27 cellular contexts compared by ENCODE assay signal in the genomic region with DNA sequence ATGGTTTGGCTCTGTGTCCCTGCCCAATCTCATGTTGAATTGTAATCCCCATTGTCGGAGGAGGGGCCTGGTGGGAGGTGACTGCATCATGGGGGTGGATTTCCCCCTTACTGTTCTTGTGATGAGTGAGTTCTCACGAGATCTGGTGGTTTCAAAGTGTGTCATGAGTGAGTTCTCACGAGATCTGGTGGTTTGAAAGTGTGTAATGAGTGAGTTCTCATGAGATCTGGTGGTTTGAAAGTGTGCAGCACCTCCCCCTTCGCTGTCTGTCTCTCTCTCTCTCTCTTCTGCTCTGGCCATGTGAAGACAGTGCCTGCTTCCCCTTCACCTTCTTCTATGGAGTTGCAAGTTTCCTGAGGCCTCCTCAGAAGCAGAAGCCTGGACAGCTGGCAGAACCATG.
A peak's percentile ranks its signal among the peaks of the same experiment; 100 is the strongest.
DNase-seq lines count a peak whose midpoint lies in the region; ATAC-seq and TF ChIP-seq lines count a peak whose summit lies in the region.
"Had no signal": no experiment of that assay in that cellular context is flagged by ENCODE, and none has a peak within 500 bp of the region (broad histone marks: within the 10 kb centered on the region; RNA-seq: fewer than 3 reads in every experiment).

No MANE protein-coding gene starts in this region.

- H3K9me3 ChIP-seq in Karpas-422 (ENCODE audit: low read length) (no peaks in the 10 kb centered on the region), transverse colon (no peaks in the 10 kb centered on the region)
- H3K9me3 ChIP-seq in naive thymus-derived CD4-positive, alpha-beta T cell (ENCODE audit: control insufficient read depth in 2 of 3, low read length in 3 of 3) = no peaks in the 10 kb centered on the region
- H3K9me3 ChIP-seq: psoas muscle, thyroid gland had no signal

- no peaks in the 10 kb centered on the region for H3K27me3 ChIP-seq in Karpas-422 (ENCODE audit: low read length)
- no peaks in the 10 kb centered on the region for H3K27me3 ChIP-seq in naive thymus-derived CD4-positive, alpha-beta T cell (ENCODE audit: control insufficient read depth in 2 of 2, insufficient read depth in 2 of 2, low read length in 2 of 2)
- H3K27me3 ChIP-seq in transverse colon = no peaks in the 10 kb centered on the region
- H3K27me3 ChIP-seq: thyroid gland had no signal

- H3K79me2 ChIP-seq in Karpas-422 (ENCODE audit: low read length) = no peaks in the 10 kb centered on the region

- H3K36me3 ChIP-seq in Karpas-422 (ENCODE audit: insufficient read depth, low read length) = no peaks in the 10 kb centered on the region
- H3K36me3 ChIP-seq in naive thymus-derived CD4-positive, alpha-beta T cell (ENCODE audit: control insufficient read depth in 2 of 3, insufficient read depth in 3 of 3, low read length in 3 of 3) = no peaks in the 10 kb centered on the region
- no peaks in the 10 kb centered on the region for H3K36me3 ChIP-seq in transverse colon
- H3K36me3 ChIP-seq: thyroid gland had no signal

- no peak for DNase-seq in activated CD4-positive, CD25-positive, alpha-beta regulatory T cell (lab: John Stamatoyannopoulos, UW)
- DNase-seq in Karpas-422 (peak; percentile 53), SKM-1 treated with dmso at 0.1 percent for 144 hours (lab: John Stamatoyannopoulos, UW; ENCODE audit: unreplicated experiment) (peak; percentile 51), transverse colon (no peak), type B pancreatic cell (ENCODE audit: extremely low spot score, unreplicated experiment) (no peak)
- DNase-seq in naive thymus-derived CD4-positive, alpha-beta T cell = no peak
- DNase-seq: activated CD4-positive, alpha-beta T cell treated with anti-CD3 and anti-CD28 coated beads, Interleukin-2, amount 10 ng/mL, durations not matched to agents 24 days and 14 days; activated CD8-positive, alpha-beta memory T cell treated with anti-CD3 and anti-CD28 coated beads, Interleukin-2, amount 50 U/mL, for 48 hours; activated gamma-delta T cell; DMS53; effector CD8-positive, alpha-beta T cell; GF-D8; HFFc6; islet precursor cell; MM.1S; NCI-H1694 treated with DMSO at 0.1 percent for 48 hours; NCI-H2227 treated with DMSO at 0.1 percent for 48 hours; NCI-H774; psoas muscle; SHP77 treated with DMSO at 0.1 percent for 48 hours; stimulated activated naive CD4-positive, alpha-beta T cell; T-helper 1 cell; thyroid gland had no signal

- H4K20me1 ChIP-seq in Karpas-422 (ENCODE audit: insufficient read depth, low read depth, low read length) = no peaks in the 10 kb centered on the region

- H3K36me3 Mint-ChIP-seq in naive thymus-derived CD4-positive, alpha-beta T cell = no peaks in the 10 kb centered on the region
- no peaks in the 10 kb centered on the region for H3K36me3 Mint-ChIP-seq in type B pancreatic cell
- H3K36me3 Mint-ChIP-seq: brain had no signal

- H3K9me3 Mint-ChIP-seq in naive thymus-derived CD4-positive, alpha-beta T cell = peaks cover 0 to 6% (median 0%) of the 10 kb centered on the region in 11 donors
- H3K9me3 Mint-ChIP-seq in type B pancreatic cell = peaks cover 6% of the 10 kb centered on the region
- H3K9me3 Mint-ChIP-seq: activated CD4-positive, alpha-beta T cell treated with anti-CD3 and anti-CD28 coated beads, Interleukin-2, amount 10 ng/mL, durations not matched to agents 24 days and 14 days; brain had no signal

- POLR2A ChIA-PET in naive thymus-derived CD4-positive, alpha-beta T cell (lab: Charles Lee) = no interaction called here

- H3K4me3 Mint-ChIP-seq in naive thymus-derived CD4-positive, alpha-beta T cell = no peak overlapping the region
- no peak overlapping the region for H3K4me3 Mint-ChIP-seq in type B pancreatic cell
- H3K4me3 Mint-ChIP-seq: activated CD4-positive, alpha-beta T cell treated with anti-CD3 and anti-CD28 coated beads, Interleukin-2, amount 10 ng/mL, durations not matched to agents 24 days and 14 days; brain; HFFc6 had no signal

- TF ChIP-seq EP300 in transverse colon (IDR thresholded peaks at IDR 0.05; ENCODE audit: low read depth) = no peak

- no peak for TF ChIP-seq POLR2A in transverse colon (IDR thresholded peaks at IDR 0.05)

- peaks cover 0 to 4% (median 0%) of the 10 kb centered on the region in 7 donors for H3K4me1 Mint-ChIP-seq in naive thymus-derived CD4-positive, alpha-beta T cell
- H3K4me1 Mint-ChIP-seq in type B pancreatic cell (ENCODE audit: unreplicated experiment) = peaks cover 12% of the 10 kb centered on the region

- no peak overlapping the region for H3K27ac Mint-ChIP-seq in naive thymus-derived CD4-positive, alpha-beta T cell
- H3K27ac Mint-ChIP-seq in type B pancreatic cell = no peak overlapping the region
- H3K27ac Mint-ChIP-seq: activated CD4-positive, alpha-beta T cell treated with anti-CD3 and anti-CD28 coated beads, Interleukin-2, amount 10 ng/mL, durations not matched to agents 24 days and 14 days; brain; HFFc6 had no signal

- H3K27ac ChIP-seq in Karpas-422 (ENCODE audit: low read length) = no peak overlapping the region
- H3K27ac ChIP-seq in naive thymus-derived CD4-positive, alpha-beta T cell (ENCODE audit: low read depth, low read length) = no peak overlapping the region
- H3K27ac ChIP-seq in transverse colon = no peak overlapping the region
- H3K27ac ChIP-seq: thyroid gland had no signal

- no peak overlapping the region for H2AFZ ChIP-seq in Karpas-422 (ENCODE audit: low read length)

- no peaks in the 10 kb centered on the region for H3K9me2 ChIP-seq in Karpas-422 (replicated peaks; ENCODE audit: insufficient read depth, low read length)

- CTCF ChIA-PET in naive thymus-derived CD4-positive, alpha-beta T cell (lab: Charles Lee) = no interaction called here

- H3K4me2 ChIP-seq in Karpas-422 (ENCODE audit: low read depth, low read length, poor library complexity, severe bottlenecking) = no peak overlapping the region

- peak; percentile 41 for ATAC-seq in activated CD4-positive, CD25-positive, alpha-beta regulatory T cell treated with anti-CD3 and anti-CD28 coated beads, Interleukin-2, amount 50 U/mL, for 24 hours
- peak; percentile 50 for ATAC-seq in naive thymus-derived CD4-positive, alpha-beta T cell
- ATAC-seq in GM19467 (IDR thresholded peaks at IDR 0.05; ENCODE audit: unreplicated experiment) = no peak
- ATAC-seq: psoas muscle had no signal

- 50 to 67% methylated on average over 1 to 4 of the region's 4 CpGs for WGBS in transverse colon (ENCODE audit: low coverage in 1 of 2), 2 donors

- peaks cover 9% of the 10 kb centered on the region; the same call in 1 of the 2 replicates for H3K4me1 ChIP-seq in Karpas-422 (ENCODE audit: low read length)
- H3K4me1 ChIP-seq in naive thymus-derived CD4-positive, alpha-beta T cell (ENCODE audit: control insufficient read depth in 2 of 2, insufficient read depth in 2 of 2, low read length in 2 of 2) = no peaks in the 10 kb centered on the region
- H3K4me1 ChIP-seq in transverse colon = no peaks in the 10 kb centered on the region
- H3K4me1 ChIP-seq: thyroid gland had no signal

- H3K4me3 ChIP-seq in Karpas-422 (ENCODE audit: low read length) = no peak overlapping the region
- H3K4me3 ChIP-seq in naive thymus-derived CD4-positive, alpha-beta T cell (ENCODE audit: low read length) = no peak overlapping the region
- H3K4me3 ChIP-seq in transverse colon = no peak overlapping the region
- H3K4me3 ChIP-seq: lung, psoas muscle, thyroid gland had no signal

- intact Hi-C loops in naive thymus-derived CD4-positive, alpha-beta T cell (cut with micrococcal nuclease) = no loop called here
- intact Hi-C loops in transverse colon (cut with DNase I; ENCODE audit: low total_unique reads) = no loop called here

- no peak for TF ChIP-seq CTCF in transverse colon (IDR thresholded peaks at IDR 0.05)
- no peak for TF ChIP-seq CTCF in type B pancreatic cell (conservative IDR thresholded peaks at IDR 0.05)

- in situ Hi-C loops in transverse colon (cut with MboI; ENCODE audit: low pct_ligation_motif_present in 1 of 4, low pct_unique_long_range_greater_than_20kb in 1 of 4, low sequenced_read_pairs in 3 of 4) = no loop called here

- no peak overlapping the region for H3K9ac ChIP-seq in Karpas-422 (ENCODE audit: low read length)

- peaks cover 0 to 7% (median 2%) of the 10 kb centered on the region in 5 donors for H3K27me3 Mint-ChIP-seq in naive thymus-derived CD4-positive, alpha-beta T cell
- no peaks in the 10 kb centered on the region for H3K27me3 Mint-ChIP-seq in type B pancreatic cell

Comparison
In these comparisons a context has a peak if more than half of its experiments do, and no peak if none do; other contexts are left out.
1. DNase-seq: peak in Karpas-422 (single experiment) and SKM-1 treated with dmso at 0.1 percent for 144 hours (single experiment); none in activated CD4-positive, CD25-positive, alpha-beta regulatory T cell (0 of 4), naive thymus-derived CD4-positive, alpha-beta T cell (0 of 9), transverse colon (single experiment) and type B pancreatic cell (single experiment).